In the genomic region with DNA sequence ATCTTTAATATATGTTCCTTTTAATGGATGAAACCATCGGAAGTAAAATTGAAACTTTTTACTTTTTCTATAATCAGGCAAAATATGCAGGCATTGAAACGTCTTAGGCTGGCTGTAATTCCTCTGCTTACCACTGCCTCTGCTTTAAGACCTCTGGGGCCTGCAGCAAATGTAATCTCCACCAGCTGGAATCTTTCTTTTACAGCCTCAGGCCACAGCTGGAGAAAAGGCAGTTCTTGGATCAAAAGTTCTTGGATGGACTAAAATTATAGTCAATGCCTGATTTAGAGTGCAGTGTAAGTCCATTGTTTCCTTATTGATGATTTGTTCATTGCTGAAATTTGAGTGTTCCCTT, we compare ENCODE assay signal across 19 cellular contexts.
DNase-seq lines count a peak whose midpoint lies in the region; ATAC-seq and TF ChIP-seq lines count a peak whose summit lies in the region.
"Had no signal": no experiment of that assay in that cellular context is flagged by ENCODE, and none has a peak within 500 bp of the region (broad histone marks: within the 10 kb centered on the region; RNA-seq: fewer than 3 reads in every experiment).

No MANE protein-coding gene starts in this region.

- DNase-seq in AG09319 (ENCODE audit: extremely low read depth, low read depth) (no peak), HFFc6 (peak; percentile 69), astrocyte of the hippocampus (ENCODE audit: low read depth, low spot score) (peak; percentile 45), NCI-H446 (lab: John Stamatoyannopoulos, UW) (no peak)
- DNase-seq: ACHN; CD4-positive, alpha-beta memory T cell; cortex of kidney; DMS153; Kasumi-1; naive B cell; NCI-H69; SW 1271 had no signal

- H3K27ac ChIP-seq in mesodermal cell (ENCODE audit: low read depth, low read length, severe bottlenecking): peak overlapping the region; percentile 62
- H3K27ac ChIP-seq: right atrium auricular region had no signal

- peaks cover 23% of the 10 kb centered on the region for H3K36me3 Mint-ChIP-seq in HFFc6 (ENCODE audit: low read depth)
- H3K36me3 Mint-ChIP-seq: CD4-positive, alpha-beta memory T cell had no signal

- no peaks in the 10 kb centered on the region for H3K36me3 ChIP-seq in mesodermal cell (ENCODE audit: control insufficient read depth, insufficient read depth, low read length)
- H3K36me3 ChIP-seq: right atrium auricular region had no signal

- no peak overlapping the region for H3K4me3 ChIP-seq in mesodermal cell (ENCODE audit: extremely low read depth, insufficient read depth, low read length, poor library complexity, severe bottlenecking)
- H3K4me3 ChIP-seq: right atrium auricular region had no signal

- peak overlapping the region; percentile 90 for H3K27ac Mint-ChIP-seq in HFFc6
- H3K27ac Mint-ChIP-seq: activated naive CD8-positive, alpha-beta T cell; activated T-helper 1 cell treated with anti-CD3 and anti-CD28 coated beads, Interleukin-12 subunit alpha, Interleukin-12 subunit beta, Interleukin-2, Interleukin-4 antibody, amounts not matched to agents 30 ng/mL and 10 ng/mL and 1 ng/mL, durations not matched to agents 14 hours and 24 hours and 36 hours had no signal

- no peak for ATAC-seq in HG02571 (IDR thresholded peaks at IDR 0.05; ENCODE audit: unreplicated experiment)
- ATAC-seq in HG02642 (IDR thresholded peaks at IDR 0.05; ENCODE audit: poor library complexity, unreplicated experiment): no peak
- no peak for ATAC-seq in GM18520 (IDR thresholded peaks at IDR 0.05; ENCODE audit: unreplicated experiment)

- peaks cover 18% of the 10 kb centered on the region for H3K9me3 Mint-ChIP-seq in HFFc6

- WGBS in mesodermal cell (ENCODE audit: insufficient coverage in 2 of 2), 2 experiments: 61 to 79% methylated on average over 2 of the region's 2 CpGs

- peak overlapping the region; percentile 79 for H3K4me3 Mint-ChIP-seq in HFFc6
- H3K4me3 Mint-ChIP-seq: activated naive CD8-positive, alpha-beta T cell; activated T-helper 1 cell treated with anti-CD3 and anti-CD28 coated beads, Interleukin-12 subunit alpha, Interleukin-12 subunit beta, Interleukin-2, Interleukin-4 antibody, amounts not matched to agents 30 ng/mL and 10 ng/mL and 1 ng/mL, durations not matched to agents 14 hours and 24 hours and 36 hours; CD4-positive, alpha-beta memory T cell; naive B cell had no signal

- peaks cover 3% of the 10 kb centered on the region for H3K9me3 ChIP-seq in mesodermal cell (ENCODE audit: control insufficient read depth, low read length)

- peaks cover 4% of the 10 kb centered on the region; the same call in 1 of the 2 replicates for H3K4me1 Mint-ChIP-seq in HFFc6 (ENCODE audit: low read depth)
- H3K4me1 Mint-ChIP-seq: CD4-positive, alpha-beta memory T cell; naive B cell had no signal

- peaks cover 9% of the 10 kb centered on the region for H3K4me1 ChIP-seq in mesodermal cell (ENCODE audit: control insufficient read depth, insufficient read depth, low read length, poor library complexity, severe bottlenecking)
- H3K4me1 ChIP-seq: right atrium auricular region had no signal

- TF ChIP-seq CTCF in AG09319 (IDR thresholded peaks at IDR 0.05; ENCODE audit: low read depth, low read length) (peak; percentile 1), HFFc6 (IDR thresholded peaks at IDR 0.05) (peak; percentile 42)

- H3K27me3 Mint-ChIP-seq in HFFc6 (ENCODE audit: insufficient read depth): no peaks in the 10 kb centered on the region; the same call in 1 of the 2 replicates
- H3K27me3 Mint-ChIP-seq: activated naive CD8-positive, alpha-beta T cell; CD4-positive, alpha-beta memory T cell had no signal

Comparison
In these comparisons a context has a peak if more than half of its experiments do, and no peak if none do; other contexts are left out.
1. DNase-seq: peak in HFFc6 (single experiment) and astrocyte of the hippocampus (single experiment); none in AG09319 (single experiment) and NCI-H446 (0 of 2).